15 cellular contexts compared by ENCODE assay signal in genomic region chr2:222811828-222812227, GRCh38. TPM values are rescaled to one million over a fixed set of nuclear protein-coding genes. Genes with fewer than 3 reads are reported as not detected.
DNase-seq lines count a peak whose midpoint lies in the region; ATAC-seq, FAIRE-seq and TF ChIP-seq lines count a peak whose summit lies in the region.
"Had no signal": no experiment of that assay in that cellular context is flagged by ENCODE, and none has a peak within 500 bp of the region (broad histone marks: within the 10 kb centered on the region; RNA-seq: fewer than 3 reads in every experiment).

No MANE protein-coding gene starts in this region.

- H3K9me1 ChIP-seq in K562 (ENCODE audit: control insufficient read depth, insufficient read depth, low read length): no peaks in the 10 kb centered on the region

- no peaks in the 10 kb centered on the region for H3K36me3 ChIP-seq in HEK293 (ENCODE audit: control insufficient read depth in 2 of 2, insufficient read depth in 1 of 2, low read length in 2 of 2)
- H3K36me3 ChIP-seq in K562 (ENCODE audit: control insufficient read depth, insufficient read depth, low read length): no peaks in the 10 kb centered on the region
- no peaks in the 10 kb centered on the region for H3K36me3 ChIP-seq in Caco-2 (ENCODE audit: control insufficient read depth, insufficient read depth, low read length)
- H3K36me3 ChIP-seq: BLaER1 treated with 17β-estradiol and CSF1 and Interleukin-3, amounts not matched to agents 10 nM and 100 nM had no signal

- BruUV-seq in K562 (replicated peaks; lab: Mats Ljungman, UMichigan): no TSS peak
- no TSS peak for BruUV-seq in Caco-2 (replicated peaks; lab: Mats Ljungman, UMichigan)

- H3K27me3 Mint-ChIP-seq in activated CD4-positive, alpha-beta T cell treated with anti-CD3 and anti-CD28 coated beads, Interleukin-2, amount 10 ng/mL, durations not matched to agents 24 days and 14 days: peaks cover 5% of the 10 kb centered on the region
- peaks cover 24% of the 10 kb centered on the region for H3K27me3 Mint-ChIP-seq in stimulated activated memory B cell treated with anti-CD40 and anti-IgM and Interleukin-4, amounts not matched to agents 10 μg/mL and 1 μg/mL and 100 μg/mL, for 72 hours
- no peaks in the 10 kb centered on the region for H3K27me3 Mint-ChIP-seq in Caco-2 (ENCODE audit: insufficient read depth, unreplicated experiment)

- no peak for TF ChIP-seq EP300 in K562 (IDR thresholded peaks at IDR 0.05; ENCODE audit: low read length)

- CTCF ChIA-PET in HEK293 (lab: Yijun Ruan, JAX): interaction anchor here (0.5 kb wide), 1 partner anchor 24 kb away, joined by 4 read pairs; no protein-coding TSS in a partner anchor
- CTCF ChIA-PET in K562 (lab: Yijun Ruan, JAX; ENCODE audit: low intra/inter-chr PET ratio): no interaction called here
- CTCF ChIA-PET in Caco-2 (lab: Charles Lee): no interaction called here

- no peak overlapping the region for H3K9ac ChIP-seq in K562 (ENCODE audit: insufficient read depth in 1 of 2, low read depth in 2 of 2, low read length in 2 of 2)
- H3K9ac ChIP-seq: BLaER1 treated with 17β-estradiol and CSF1 and Interleukin-3, amounts not matched to agents 10 nM and 100 nM had no signal

- peak overlapping the region; percentile 83 for H3K27ac Mint-ChIP-seq in activated CD4-positive, alpha-beta T cell treated with anti-CD3 and anti-CD28 coated beads, Interleukin-2, amount 10 ng/mL, durations not matched to agents 24 days and 14 days
- peak overlapping the region; percentile 51 for H3K27ac Mint-ChIP-seq in stimulated activated memory B cell treated with anti-CD40 and anti-IgM and Interleukin-4, amounts not matched to agents 10 μg/mL and 1 μg/mL and 100 μg/mL, for 72 hours
- no peak overlapping the region for H3K27ac Mint-ChIP-seq in Caco-2 (ENCODE audit: unreplicated experiment)
- H3K27ac Mint-ChIP-seq: CD4-positive, CD25-positive, alpha-beta regulatory T cell had no signal

- H3K9me3 ChIP-seq in HEK293 (ENCODE audit: control insufficient read depth, insufficient read depth, low read depth, low read length) (no peaks in the 10 kb centered on the region), K562 (replicated peaks; ENCODE audit: control insufficient read depth, insufficient read depth, low read depth, low read length) (no peaks in the 10 kb centered on the region), Caco-2 (peaks cover 3% of the 10 kb centered on the region)

- H3K79me2 ChIP-seq in K562 (ENCODE audit: control insufficient read depth, insufficient read depth, low read length): no peaks in the 10 kb centered on the region

- no peak overlapping the region for H3K4me3 Mint-ChIP-seq in activated CD4-positive, alpha-beta T cell treated with anti-CD3 and anti-CD28 coated beads, Interleukin-2, amount 10 ng/mL, durations not matched to agents 24 days and 14 days
- no peak overlapping the region for H3K4me3 Mint-ChIP-seq in stimulated activated memory B cell treated with anti-CD40 and anti-IgM and Interleukin-4, amounts not matched to agents 10 μg/mL and 1 μg/mL and 100 μg/mL, for 72 hours
- no peak overlapping the region for H3K4me3 Mint-ChIP-seq in Caco-2 (ENCODE audit: unreplicated experiment)
- H3K4me3 Mint-ChIP-seq: CD4-positive, CD25-positive, alpha-beta regulatory T cell; H9 had no signal

- no peaks in the 10 kb centered on the region for H3K9me3 Mint-ChIP-seq in activated CD4-positive, alpha-beta T cell treated with anti-CD3 and anti-CD28 coated beads, Interleukin-2, amount 10 ng/mL, durations not matched to agents 24 days and 14 days
- H3K9me3 Mint-ChIP-seq in stimulated activated memory B cell treated with anti-CD40 and anti-IgM and Interleukin-4, amounts not matched to agents 10 μg/mL and 1 μg/mL and 100 μg/mL, for 72 hours: no peaks in the 10 kb centered on the region
- H3K9me3 Mint-ChIP-seq in Caco-2 (ENCODE audit: unreplicated experiment): no peaks in the 10 kb centered on the region
- H3K9me3 Mint-ChIP-seq: CD4-positive, CD25-positive, alpha-beta regulatory T cell had no signal

- H2AFZ ChIP-seq in K562 (ENCODE audit: low read depth, low read length): no peak overlapping the region

- POLR2A ChIA-PET in HEK293 (lab: Yijun Ruan, JAX): no interaction called here
- POLR2A ChIA-PET in K562 (lab: Yijun Ruan, JAX): interaction anchor here (0.6 kb wide), 3 partner anchors 14 to 78 kb away, joined by 3 to 4 read pairs (median 3); no protein-coding TSS in a partner anchor
- POLR2A ChIA-PET in Caco-2 (lab: Charles Lee): no interaction called here

- no peak for TF ChIP-seq CTCF in HEK293 (tag by site-specific recombination; IDR thresholded peaks at IDR 0.05)
- no peak for TF ChIP-seq CTCF in K562 (IDR thresholded peaks at IDR 0.05 in 2 of 3, conservative IDR thresholded peaks at IDR 0.05 in 1 of 3; ENCODE audit: insufficient read depth in 2 of 3, low read depth in 1 of 3, low read length in 3 of 3)
- no peak for TF ChIP-seq CTCF in Caco-2 (IDR thresholded peaks at IDR 0.05; ENCODE audit: insufficient read depth in 1 of 2, low read depth in 1 of 2, low read length in 1 of 2, severe bottlenecking in 1 of 2, unreplicated experiment in 1 of 2)

- intact Hi-C loops in activated CD4-positive, alpha-beta T cell treated with anti-CD3 and anti-CD28 coated beads, Interleukin-2, amount 10 ng/mL, durations not matched to agents 24 days and 14 days (cut with micrococcal nuclease): loop anchor here (2.0 kb wide), 1 partner anchor 103 kb away; no protein-coding TSS in a partner anchor
- intact Hi-C loops in K562 (cut with micrococcal nuclease) (no loop called here), Caco-2 (cut with micrococcal nuclease; ENCODE audit: unreplicated experiment) (no loop called here)

- H3K36me3 Mint-ChIP-seq in activated CD4-positive, alpha-beta T cell treated with anti-CD3 and anti-CD28 coated beads, Interleukin-2, amount 10 ng/mL, durations not matched to agents 24 days and 14 days (ENCODE audit: low read depth): no peaks in the 10 kb centered on the region
- H3K36me3 Mint-ChIP-seq in stimulated activated memory B cell treated with anti-CD40 and anti-IgM and Interleukin-4, amounts not matched to agents 10 μg/mL and 1 μg/mL and 100 μg/mL, for 72 hours: no peaks in the 10 kb centered on the region
- H3K36me3 Mint-ChIP-seq in Caco-2 (ENCODE audit: insufficient read depth, unreplicated experiment): no peaks in the 10 kb centered on the region
- H3K36me3 Mint-ChIP-seq: CD4-positive, CD25-positive, alpha-beta regulatory T cell had no signal

- no peak for TF ChIP-seq RAD21 in K562 (CRISPR knock-in tag; conservative IDR thresholded peaks at IDR 0.05 in 1 of 2, IDR thresholded peaks at IDR 0.05 in 1 of 2)

- no peaks in the 10 kb centered on the region for H4K20me1 ChIP-seq in K562 (replicated peaks; ENCODE audit: control insufficient read depth, insufficient read depth, low read length)
- H4K20me1 ChIP-seq: BLaER1 treated with 17β-estradiol and CSF1 and Interleukin-3, amounts not matched to agents 10 nM and 100 nM had no signal

- H3K4me2 ChIP-seq in K562 (ENCODE audit: insufficient read depth, low read length): no peak overlapping the region
- H3K4me2 ChIP-seq: BLaER1 treated with 17β-estradiol and CSF1 and Interleukin-3, amounts not matched to agents 10 nM and 100 nM had no signal

- ATAC-seq in K562 (no peak), HG03108 (IDR thresholded peaks at IDR 0.05; ENCODE audit: unreplicated experiment) (no peak)
- ATAC-seq in stimulated activated memory B cell treated with anti-CD40 and anti-IgM and Interleukin-4, amounts not matched to agents 10 μg/mL and 1 μg/mL and 100 μg/mL, for 72 hours: no peak
- ATAC-seq: GM12878 had no signal

- no peak overlapping the region for H3K27ac ChIP-seq in HEK293 (ENCODE audit: extremely low read depth, low read depth, low read length)
- no peak overlapping the region for H3K27ac ChIP-seq in K562 (ENCODE audit: extremely low read depth, low read depth, low read length)
- H3K27ac ChIP-seq: BLaER1 treated with 17β-estradiol and CSF1 and Interleukin-3, amounts not matched to agents 10 nM and 100 nM had no signal

- H3K27me3 ChIP-seq in K562 (ENCODE audit: control insufficient read depth in 2 of 2, insufficient read depth in 2 of 2, low read length in 2 of 2) (no peaks in the 10 kb centered on the region), Caco-2 (replicated peaks; ENCODE audit: control insufficient read depth, insufficient read depth, low read length) (no peaks in the 10 kb centered on the region)
- H3K27me3 ChIP-seq: BLaER1 treated with 17β-estradiol and CSF1 and Interleukin-3, amounts not matched to agents 10 nM and 100 nM had no signal

- DNase-seq in activated CD4-positive, alpha-beta T cell treated with anti-CD3 and anti-CD28 coated beads, Interleukin-2, amount 10 ng/mL, durations not matched to agents 24 days and 14 days: no peak
- DNase-seq in activated CD4-positive, alpha-beta T cell treated with anti-CD3 and anti-CD28 coated beads for 48 hours: no peak
- DNase-seq in K562 (ENCODE audit: extremely low read depth in 1 of 4, low spot score in 3 of 4) (no peak), Caco-2 (no peak)
- DNase-seq: ACHN; CD4-positive, CD25-positive, alpha-beta regulatory T cell; DMS79; GOT3; H9 had no signal

- peaks cover 22% of the 10 kb centered on the region for H3K4me1 Mint-ChIP-seq in activated CD4-positive, alpha-beta T cell treated with anti-CD3 and anti-CD28 coated beads, Interleukin-2, amount 10 ng/mL, durations not matched to agents 24 days and 14 days
- peaks cover 28% of the 10 kb centered on the region for H3K4me1 Mint-ChIP-seq in stimulated activated memory B cell treated with anti-CD40 and anti-IgM and Interleukin-4, amounts not matched to agents 10 μg/mL and 1 μg/mL and 100 μg/mL, for 72 hours
- H3K4me1 Mint-ChIP-seq in Caco-2 (ENCODE audit: low read depth, unreplicated experiment): peaks cover 10% of the 10 kb centered on the region
- H3K4me1 Mint-ChIP-seq: H9 had no signal

- 100% methylated on average over 1 of the region's 1 CpG for WGBS in K562 (ENCODE audit: insufficient coverage, low coverage, missing lambda C conversion rate)

- in situ Hi-C loops in K562 (cut with MboI): no loop called here

- FAIRE-seq in K562 (lab: Jason Lieb, UNC): no peak
- FAIRE-seq: GM12878, GM18507 had no signal

- peaks cover 9% of the 10 kb centered on the region; the same call in 1 of the 2 replicates for H3K4me1 ChIP-seq in HEK293 (ENCODE audit: control insufficient read depth, insufficient read depth, low read length)
- H3K4me1 ChIP-seq in K562 (replicated peaks in 1 of 2; ENCODE audit: control insufficient read depth in 2 of 2, insufficient read depth in 2 of 2, low read length in 2 of 2): peaks cover 0 to 3% of the 10 kb centered on the region in 2 experiments; a peak in 2 of 5 replicates
- H3K4me1 ChIP-seq in Caco-2: peaks cover 12% of the 10 kb centered on the region

- no peak for TF ChIP-seq POLR2A in K562 (conservative IDR thresholded peaks at IDR 0.05)

- no peak overlapping the region for H3K4me3 ChIP-seq in HEK293 (ENCODE audit: low read depth, low read length)
- no peak overlapping the region for H3K4me3 ChIP-seq in K562
- no peak overlapping the region for H3K4me3 ChIP-seq in Caco-2 (ENCODE audit: low read depth, low read length)
- H3K4me3 ChIP-seq: BLaER1 treated with 17β-estradiol and CSF1 and Interleukin-3, amounts not matched to agents 10 nM and 100 nM; GM12878 had no signal

RNA-seq across cellular contexts. Expression of gene ACSL3, which starts 49.0 kb away (rescaled TPM):
- 67.5 and 78.1 TPM in 2 replicates for total RNA-seq in activated CD4-positive, alpha-beta T cell treated with anti-CD3 and anti-CD28 coated beads, Interleukin-2, amount 10 ng/mL, durations not matched to agents 24 days and 14 days
- total RNA-seq in K562 (2011; cell fraction: chromatin; rRNA removed; ENCODE audit: low replicate concordance): 104 and 200 TPM in 2 replicates
- total RNA-seq in K562 (2011; cell fraction: nucleolus; rRNA removed): 86.9 and 118 TPM in 2 replicates
- total RNA-seq in K562 (2011; cell fraction: nucleoplasm; rRNA removed): 148 and 153 TPM in 2 replicates
- total RNA-seq in K562 (2014; rRNA removed) (88.2 and 99.7 TPM in 2 replicates), K562 (2014; rRNA removed; fragmentation: Illumina TruSeq; extraction: Trizol) (123 and 145 TPM in 2 replicates), K562 (2015; rRNA removed; fragmentation: Illumina TruSeq; extraction: Trizol) (102 and 108 TPM in 2 replicates), K562 (2021) (78.7 and 85.2 TPM in 2 replicates), Caco-2 (2022) (181 and 185 TPM in 2 replicates)
- polyA plus RNA-seq in K562 (2011; rRNA removed) (96.7 and 115 TPM in 2 replicates), K562 (2014; fragmentation: Illumina TruSeq; extraction: Trizol) (69.4 and 78.8 TPM in 2 replicates), K562 (2014; fragmentation: Nextera tagmentation; extraction: Ambion mirVana) (10 to 100 TPM; 21.3 to 28.0 TPM), K562 (2014; rRNA removed) (66.0 and 75.5 TPM in 2 replicates)
- polyA plus RNA-seq in K562 (2011; cell fraction: cytosol; rRNA removed): 44.3 and 75.1 TPM in 2 replicates
- polyA plus RNA-seq in K562 (2011; cell fraction: nucleus; rRNA removed): 31.8 and 43.0 TPM in 2 replicates
- polyA plus RNA-seq in K562 (2012): 72.6 and 74.2 TPM in 2 replicates
- polyA minus RNA-seq in K562 (2011; rRNA and poly(A)+ RNA removed): 184 and 219 TPM in 2 replicates
- polyA minus RNA-seq in K562 (2011; cell fraction: cytosol; rRNA and poly(A)+ RNA removed): 52.7 and 79.6 TPM in 2 replicates
- polyA minus RNA-seq in K562 (2011; cell fraction: nucleus; rRNA and poly(A)+ RNA removed): 44.4 and 83.9 TPM in 2 replicates
